1 cellular context compared by ENCODE assay signal in genomic region chr15:66704019-66704782, GRCh38.
TF ChIP-seq lines count a peak whose summit lies in the region.

No MANE protein-coding gene starts in this region.

TF ChIP-seq in HEK293, 187 proteins besides CTCF, POLR2A, EP300 and RAD21 (continued from another document):
- TF ChIP-seq ZSCAN4 (tag by site-specific recombination; IDR thresholded peaks at IDR 0.05) (0 out of 2 replicates have a peak, but pooled peaks have one; percentile 7), ZNF664 (tag by site-specific recombination; IDR thresholded peaks at IDR 0.05) (no peak), ZNF362 (tag by site-specific recombination; IDR thresholded peaks at IDR 0.05) (no peak), ZNF423 (tag by site-specific recombination; IDR thresholded peaks at IDR 0.05) (peak; percentile 78), ZNF324 (tag by site-specific recombination; IDR thresholded peaks at IDR 0.05) (no peak), ZBTB20 (tag by site-specific recombination; IDR thresholded peaks at IDR 0.05) (peak; percentile 80), ZNF335 (tag by site-specific recombination; conservative IDR thresholded peaks at IDR 0.05) (0 out of 2 replicates have a peak, but pooled peaks have one; percentile 27), ZNF26 (tag by site-specific recombination; IDR thresholded peaks at IDR 0.05) (no peak), ZNF394 (tag by site-specific recombination; IDR thresholded peaks at IDR 0.05; ENCODE audit: borderline replicate concordance) (no peak), ZNF169 (tag by site-specific recombination; IDR thresholded peaks at IDR 0.05) (no peak), SCRT1 (tag by site-specific recombination; IDR thresholded peaks at IDR 0.05; ENCODE audit: borderline replicate concordance) (no peak), ZNF692 (tag by site-specific recombination; IDR thresholded peaks at IDR 0.05) (peak; percentile 75; the same call in 1 of the 2 replicates), ZXDB (tag by site-specific recombination; IDR thresholded peaks at IDR 0.05) (no peak), ZNF488 (tag by site-specific recombination; IDR thresholded peaks at IDR 0.05) (no peak), ZNF501 (tag by site-specific recombination; IDR thresholded peaks at IDR 0.05) (no peak), ZFP69B (tag by site-specific recombination; IDR thresholded peaks at IDR 0.05) (peak; percentile 52; the same call in 1 of the 2 replicates), ZNF138 (tag by site-specific recombination; IDR thresholded peaks at IDR 0.05; ENCODE audit: borderline replicate concordance) (no peak), MZF1 (tag by site-specific recombination; IDR thresholded peaks at IDR 0.05; ENCODE audit: borderline replicate concordance) (peak; percentile 46; the same call in 1 of the 2 replicates), PRDM1 (tag by site-specific recombination; IDR thresholded peaks at IDR 0.05) (0 out of 2 replicates have a peak, but pooled peaks have one; percentile 25), ZNF146 (tag by site-specific recombination; IDR thresholded peaks at IDR 0.05) (no peak), ZNF571 (tag by site-specific recombination; IDR thresholded peaks at IDR 0.05) (no peak), ZNF311 (tag by site-specific recombination; IDR thresholded peaks at IDR 0.05; ENCODE audit: borderline replicate concordance) (no peak), GLIS2 (tag by site-specific recombination; IDR thresholded peaks at IDR 0.05) (peak; percentile 75), ZFHX2 (tag by site-specific recombination; conservative IDR thresholded peaks at IDR 0.05) (peak; percentile 90), HOXA7 (CRISPR knock-in tag; IDR thresholded peaks at IDR 0.05; ENCODE audit: borderline replicate concordance) (no peak), ZNF677 (tag by site-specific recombination; IDR thresholded peaks at IDR 0.05) (0 out of 2 replicates have a peak, but pooled peaks have one; percentile 11), ZNF48 (tag by site-specific recombination; IDR thresholded peaks at IDR 0.05) (no peak), ZNF433 (tag by site-specific recombination; IDR thresholded peaks at IDR 0.05; ENCODE audit: low read depth) (no peak), ZBTB26 (tag by site-specific recombination; optimal IDR thresholded peaks at IDR 0.05) (peak; percentile 61), ZFP3 (tag by site-specific recombination; IDR thresholded peaks at IDR 0.05; ENCODE audit: low read depth) (no peak), PRDM10 (tag by site-specific recombination; IDR thresholded peaks at IDR 0.05) (no peak), ZNF560 (tag by site-specific recombination; IDR thresholded peaks at IDR 0.05; ENCODE audit: borderline replicate concordance) (no peak), ZNF777 (tag by site-specific recombination; IDR thresholded peaks at IDR 0.05; ENCODE audit: borderline replicate concordance) (no peak), ZNF202 (tag by site-specific recombination; IDR thresholded peaks at IDR 0.05; ENCODE audit: borderline replicate concordance) (no peak), REST (tag by site-specific recombination; IDR thresholded peaks at IDR 0.05) (no peak), ZNF654 (tag by site-specific recombination; IDR thresholded peaks at IDR 0.05; ENCODE audit: low read depth) (no peak), OVOL3 (tag by site-specific recombination; IDR thresholded peaks at IDR 0.05) (no peak)
TF ChIP-seq in HEK293: peak in this region for 19.
